ENCODE assay signal across 10 cellular contexts in the genomic region with DNA sequence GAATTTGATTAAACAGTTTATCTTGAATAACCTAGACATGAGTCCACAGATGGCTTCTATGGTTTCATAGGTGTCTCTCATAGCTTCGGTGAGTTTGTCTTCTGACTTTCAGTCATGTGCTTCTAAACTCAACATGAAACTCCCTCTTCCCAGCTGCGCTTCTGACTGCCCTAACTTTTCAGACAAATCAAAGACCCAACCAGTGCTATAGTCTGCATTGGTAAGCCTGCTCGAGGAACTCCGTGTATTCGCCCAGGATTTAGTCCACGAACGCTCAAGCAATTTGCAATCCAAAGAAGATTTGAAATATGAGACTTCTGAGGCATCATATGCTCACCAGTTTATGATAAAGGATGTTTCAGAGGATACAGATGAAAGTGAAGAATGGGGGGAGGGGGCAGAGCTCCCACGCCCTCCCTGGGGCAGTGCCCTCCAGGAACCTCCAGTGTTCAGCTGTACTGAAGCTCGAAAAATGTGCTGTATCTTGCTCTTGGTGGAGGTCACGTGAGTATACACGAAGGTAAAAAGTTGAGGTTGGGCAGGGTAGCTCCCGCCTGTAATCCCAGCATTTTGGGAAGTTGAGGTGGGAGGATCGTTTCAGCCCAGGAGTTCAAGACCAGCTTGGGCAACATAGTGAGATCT. TPM values are rescaled to one million over a fixed set of nuclear protein-coding genes. Genes with fewer than 3 reads are reported as not detected.
DNase-seq lines count a peak whose midpoint lies in the region; ATAC-seq, FAIRE-seq and TF ChIP-seq lines count a peak whose summit lies in the region.
"Had no signal": no experiment of that assay in that cellular context is flagged by ENCODE, and none has a peak within 500 bp of the region (broad histone marks: within the 10 kb centered on the region; RNA-seq: fewer than 3 reads in every experiment).

No MANE protein-coding gene starts in this region.

- BruUV-seq in K562 (replicated peaks; lab: Mats Ljungman, UMichigan) = no TSS peak

- H3K27ac ChIP-seq in K562 (ENCODE audit: extremely low read depth, low read depth, low read length) (no peak overlapping the region), GM23248 (no peak overlapping the region)
- H3K27ac ChIP-seq in CD4-positive, alpha-beta memory T cell (ENCODE audit: low read depth, low read length) = no peak overlapping the region

- DNase-seq in K562 (ENCODE audit: extremely low read depth in 1 of 4, low spot score in 3 of 4) = no peak
- no peak for DNase-seq in amygdala (lab: John Stamatoyannopoulos, UW)
- no peak for DNase-seq in CD4-positive, alpha-beta memory T cell
- DNase-seq in GM23248 = no peak
- DNase-seq: activated CD4-positive, alpha-beta T cell treated with anti-CD3 and anti-CD28 coated beads for 36 hours; OCI-M1 had no signal

- H4K20me1 ChIP-seq in K562 (replicated peaks; ENCODE audit: control insufficient read depth, insufficient read depth, low read length) (no peaks in the 10 kb centered on the region), GM23248 (ENCODE audit: insufficient read depth) (no peaks in the 10 kb centered on the region)

- H3K9ac ChIP-seq in K562 (ENCODE audit: insufficient read depth in 1 of 2, low read depth in 2 of 2, low read length in 2 of 2) = no peak overlapping the region
- H3K9ac ChIP-seq in GM23248 = no peak overlapping the region

- TF ChIP-seq EP300 in K562 (IDR thresholded peaks at IDR 0.05; ENCODE audit: low read length) = no peak

- ATAC-seq in GM18505 (IDR thresholded peaks at IDR 0.05; ENCODE audit: unreplicated experiment) = peak; percentile 54
- peak; percentile 50 for ATAC-seq in GM21515 (IDR thresholded peaks at IDR 0.05; ENCODE audit: unreplicated experiment)
- ATAC-seq in HG03064 (IDR thresholded peaks at IDR 0.05; ENCODE audit: low read depth, unreplicated experiment) = peak; percentile 58
- no peak for ATAC-seq in K562
- ATAC-seq in HG03159 (IDR thresholded peaks at IDR 0.05; ENCODE audit: unreplicated experiment) = no peak
- ATAC-seq: activated CD4-positive, alpha-beta T cell treated with anti-CD3 and anti-CD28 coated beads for 36 hours had no signal

- H3K36me3 ChIP-seq in K562 (ENCODE audit: control insufficient read depth, insufficient read depth, low read length) = no peaks in the 10 kb centered on the region
- H3K36me3 ChIP-seq in CD4-positive, alpha-beta memory T cell (ENCODE audit: insufficient read depth, low read length) = no peaks in the 10 kb centered on the region
- H3K36me3 ChIP-seq in GM23248 (ENCODE audit: low read depth) = no peaks in the 10 kb centered on the region

- no peak for FAIRE-seq in K562 (lab: Jason Lieb, UNC)

- peaks cover 20% of the 10 kb centered on the region; the same call in 1 of the 2 replicates for H3F3A ChIP-seq in GM23248 (ENCODE audit: insufficient read depth)

- peaks cover 0 to 4% of the 10 kb centered on the region in 2 donors for H3K36me3 Mint-ChIP-seq in CD4-positive, alpha-beta memory T cell

- no peaks in the 10 kb centered on the region for H3K27me3 Mint-ChIP-seq in CD4-positive, alpha-beta memory T cell
- H3K27me3 Mint-ChIP-seq: activated CD4-positive, alpha-beta T cell treated with anti-CD3 and anti-CD28 coated beads for 36 hours had no signal

- H3K4me3 ChIP-seq in K562 = no peak overlapping the region
- no peak overlapping the region for H3K4me3 ChIP-seq in CD4-positive, alpha-beta memory T cell (ENCODE audit: low read length in 2 of 2)
- no peak overlapping the region for H3K4me3 ChIP-seq in GM23248

- TF ChIP-seq POLR2A in GM18505 (IDR thresholded peaks at IDR 0.05; ENCODE audit: borderline replicate concordance, extremely low read depth, insufficient read depth, insufficient read length) = peak; percentile 27
- TF ChIP-seq POLR2A in K562 (conservative IDR thresholded peaks at IDR 0.05) = no peak

- in situ Hi-C loops in K562 (cut with MboI) (no loop called here), GM23248 (cut with MboI) (no loop called here)

- H3K4me1 ChIP-seq in K562 (replicated peaks in 1 of 2; ENCODE audit: control insufficient read depth in 2 of 2, insufficient read depth in 2 of 2, low read length in 2 of 2) (peaks cover 0 to 8% of the 10 kb centered on the region in 2 experiments; a peak in 2 of 5 replicates), GM23248 (ENCODE audit: insufficient read depth) (peaks cover 20% of the 10 kb centered on the region)
- peaks cover 27% of the 10 kb centered on the region for H3K4me1 ChIP-seq in CD4-positive, alpha-beta memory T cell (ENCODE audit: insufficient read depth, low read length)

- H3K27me3 ChIP-seq in K562 (ENCODE audit: control insufficient read depth in 2 of 2, insufficient read depth in 2 of 2, low read length in 2 of 2) (no peaks in the 10 kb centered on the region), GM23248 (replicated peaks; ENCODE audit: insufficient read depth) (no peaks in the 10 kb centered on the region)
- H3K27me3 ChIP-seq in CD4-positive, alpha-beta memory T cell (ENCODE audit: insufficient read depth, low read length) = no peaks in the 10 kb centered on the region

- H3K4me3 Mint-ChIP-seq in CD4-positive, alpha-beta memory T cell = no peak overlapping the region
- H3K4me3 Mint-ChIP-seq: activated CD4-positive, alpha-beta T cell treated with anti-CD3 and anti-CD28 coated beads for 36 hours had no signal

- peak overlapping the region in 3 of 7 donors; percentile 14 to 61 (median 30) for H3K27ac Mint-ChIP-seq in CD4-positive, alpha-beta memory T cell
- H3K27ac Mint-ChIP-seq: activated CD4-positive, alpha-beta T cell treated with anti-CD3 and anti-CD28 coated beads for 36 hours had no signal

- no peaks in the 10 kb centered on the region for H3K9me2 ChIP-seq in GM23248 (ENCODE audit: insufficient read depth)

- TF ChIP-seq CTCF in K562 (IDR thresholded peaks at IDR 0.05 in 2 of 3, conservative IDR thresholded peaks at IDR 0.05 in 1 of 3; ENCODE audit: insufficient read depth in 2 of 3, low read depth in 1 of 3, low read length in 3 of 3) = no peak

- peaks cover 12 to 38% (median 22%) of the 10 kb centered on the region in 4 donors for H3K4me1 Mint-ChIP-seq in CD4-positive, alpha-beta memory T cell

- intact Hi-C loops in K562 (cut with micrococcal nuclease) = no loop called here
- intact Hi-C loops in CD4-positive, alpha-beta memory T cell (cut with micrococcal nuclease) = no loop called here

- no peak overlapping the region for H2AFZ ChIP-seq in K562 (ENCODE audit: low read depth, low read length)
- H2AFZ ChIP-seq in GM23248 = no peak overlapping the region

- POLR2A ChIA-PET in K562 (lab: Yijun Ruan, JAX) = interaction anchor here (0.6 to 1.6 kb wide), 2 partner anchors 9 to 16 kb away, joined by 3 to 5 read pairs; a partner anchor contains a TSS
- POLR2A ChIA-PET in CD4-positive, alpha-beta memory T cell (lab: Charles Lee; ENCODE audit: partially characterized antibody) = interaction anchor here (8.5 kb wide), 1 partner anchor 17 kb away, joined by 132 read pairs; a partner anchor contains a TSS

- 54% methylated on average over 13 of the region's 13 CpGs for WGBS in K562 (ENCODE audit: insufficient coverage, low coverage, missing lambda C conversion rate)
- WGBS in GM23248 (ENCODE audit: low coverage in 1 of 2, low lambda C conversion rate in 2 of 2, missing lambda C conversion rate in 2 of 2), 2 experiments = 84 to 86% methylated on average over 13 of the region's 13 CpGs

- CTCF ChIA-PET in K562 (lab: Yijun Ruan, JAX; ENCODE audit: low intra/inter-chr PET ratio) = no interaction called here
- CTCF ChIA-PET in CD4-positive, alpha-beta memory T cell (lab: Charles Lee; ENCODE audit: partially characterized antibody) = interaction anchor here (1.0 to 1.8 kb wide), 3 partner anchors 15 to 96 kb away, joined by 3 to 4 read pairs (median 3); no protein-coding TSS in a partner anchor

- H3K4me2 ChIP-seq in K562 (ENCODE audit: insufficient read depth, low read length) (no peak overlapping the region), GM23248 (ENCODE audit: unreplicated experiment) (no peak overlapping the region)

- H3K9me1 ChIP-seq in K562 (ENCODE audit: control insufficient read depth, insufficient read depth, low read length) = no peaks in the 10 kb centered on the region

- no peak for TF ChIP-seq RAD21 in K562 (CRISPR knock-in tag; conservative IDR thresholded peaks at IDR 0.05 in 1 of 2, IDR thresholded peaks at IDR 0.05 in 1 of 2)

- no peaks in the 10 kb centered on the region for H3K79me2 ChIP-seq in K562 (ENCODE audit: control insufficient read depth, insufficient read depth, low read length)
- no peaks in the 10 kb centered on the region for H3K79me2 ChIP-seq in GM23248 (ENCODE audit: insufficient read depth)

- H3K9me3 Mint-ChIP-seq in CD4-positive, alpha-beta memory T cell = no peaks in the 10 kb centered on the region

- no peaks in the 10 kb centered on the region for H3K9me3 ChIP-seq in K562 (replicated peaks; ENCODE audit: control insufficient read depth, insufficient read depth, low read depth, low read length)
- no peaks in the 10 kb centered on the region for H3K9me3 ChIP-seq in CD4-positive, alpha-beta memory T cell (ENCODE audit: control insufficient read depth in 1 of 2, low read length in 2 of 2)
- no peaks in the 10 kb centered on the region for H3K9me3 ChIP-seq in GM23248 (ENCODE audit: low read depth)

RNA-seq across cellular contexts. Expression of a gene that starts 5.2 kb away (rescaled TPM):
- 1.4 and 2.2 TPM in 2 replicates for total RNA-seq in K562 (2011; cell fraction: chromatin; rRNA removed; ENCODE audit: low replicate concordance)
- total RNA-seq in K562 (2011; cell fraction: nucleolus; rRNA removed) = 1.4 and 1.5 TPM in 2 replicates
- 1.8 and 2.7 TPM in 2 replicates for total RNA-seq in K562 (2011; cell fraction: nucleoplasm; rRNA removed)
- total RNA-seq in K562 (2014; rRNA removed) (5.6 and 6.2 TPM in 2 replicates), K562 (2014; rRNA removed; fragmentation: Illumina TruSeq; extraction: Trizol) (2.9 and 3.5 TPM in 2 replicates), K562 (2015; rRNA removed; fragmentation: Illumina TruSeq; extraction: Trizol) (4.6 and 5.0 TPM in 2 replicates), K562 (2021) (3.8 and 4.8 TPM in 2 replicates)
- polyA plus RNA-seq in K562 (2011; rRNA removed) (3.8 and 4.6 TPM in 2 replicates), K562 (2014; fragmentation: Illumina TruSeq; extraction: Trizol) (4.3 and 5.5 TPM in 2 replicates), K562 (2014; fragmentation: Nextera tagmentation; extraction: Ambion mirVana) (under 1 TPM; 0.61 to 0.73 TPM), K562 (2014; rRNA removed) (5.8 and 5.9 TPM in 2 replicates), GM23248 (2016; fragmentation: Nextera tagmentation; extraction: Ambion mirVana) (4.1 and 4.4 TPM in 2 replicates)
- 2.4 and 2.6 TPM in 2 replicates for polyA plus RNA-seq in K562 (2011; cell fraction: cytosol; rRNA removed)
- polyA plus RNA-seq in K562 (2011; cell fraction: nucleus; rRNA removed) = 0.95 and 1.3 TPM in 2 replicates
- 4.9 and 8.8 TPM in 2 replicates for polyA plus RNA-seq in K562 (2012)
- 1.7 and 2.4 TPM in 2 replicates for polyA minus RNA-seq in K562 (2011; rRNA and poly(A)+ RNA removed)
- 1.5 and 1.8 TPM in 2 replicates for polyA minus RNA-seq in K562 (2011; cell fraction: cytosol; rRNA and poly(A)+ RNA removed)
- polyA minus RNA-seq in K562 (2011; cell fraction: nucleus; rRNA and poly(A)+ RNA removed) = 0.54 and 0.89 TPM in 2 replicates
- total RNA-seq in CD4-positive, alpha-beta memory T cell = 10 to 100 TPM; 11.6 to 11.9 TPM
- 10 to 100 TPM; 13.3 to 13.7 TPM for polyA plus RNA-seq in CD4-positive, alpha-beta memory T cell
- 2.5 and 2.8 TPM in 2 replicates for total RNA-seq in GM23248 (2014; rRNA removed; shearing (Covaris generic))

RNA-seq across cellular contexts. Expression of a gene that starts 16.3 kb away (rescaled TPM):
- total RNA-seq in K562 (2011; cell fraction: chromatin; rRNA removed; ENCODE audit: low replicate concordance) = 97.2 and 98.0 TPM in 2 replicates
- total RNA-seq in K562 (2011; cell fraction: nucleolus; rRNA removed) = 59.7 and 66.3 TPM in 2 replicates
- 90.6 and 134 TPM in 2 replicates for total RNA-seq in K562 (2011; cell fraction: nucleoplasm; rRNA removed)
- total RNA-seq in K562 (2014; rRNA removed) (24.5 and 26.0 TPM in 2 replicates), K562 (2014; rRNA removed; fragmentation: Illumina TruSeq; extraction: Trizol) (25.5 and 25.8 TPM in 2 replicates), K562 (2015; rRNA removed; fragmentation: Illumina TruSeq; extraction: Trizol) (28.1 and 31.9 TPM in 2 replicates), K562 (2021) (12.8 and 17.7 TPM in 2 replicates)
- polyA plus RNA-seq in K562 (2011; rRNA removed) (17.5 and 21.8 TPM in 2 replicates), K562 (2014; fragmentation: Illumina TruSeq; extraction: Trizol) (29.1 and 33.7 TPM in 2 replicates), K562 (2014; fragmentation: Nextera tagmentation; extraction: Ambion mirVana) (10 to 100 TPM; 19.5 to 41.0 TPM), K562 (2014; rRNA removed) (31.8 and 42.0 TPM in 2 replicates), GM23248 (2016; fragmentation: Nextera tagmentation; extraction: Ambion mirVana) (17.6 and 20.0 TPM in 2 replicates)
- polyA plus RNA-seq in K562 (2011; cell fraction: cytosol; rRNA removed) = 15.6 and 19.9 TPM in 2 replicates
- 25.4 and 37.5 TPM in 2 replicates for polyA plus RNA-seq in K562 (2011; cell fraction: nucleus; rRNA removed)
- 23.3 and 32.3 TPM in 2 replicates for polyA plus RNA-seq in K562 (2012)
- 16.6 and 17.8 TPM in 2 replicates for polyA minus RNA-seq in K562 (2011; rRNA and poly(A)+ RNA removed)
- 10.6 and 10.9 TPM in 2 replicates for polyA minus RNA-seq in K562 (2011; cell fraction: cytosol; rRNA and poly(A)+ RNA removed)
- 16.2 and 20.1 TPM in 2 replicates for polyA minus RNA-seq in K562 (2011; cell fraction: nucleus; rRNA and poly(A)+ RNA removed)
- total RNA-seq in CD4-positive, alpha-beta memory T cell = 10 to 100 TPM; 44.0 to 49.5 TPM
- 10 to 100 TPM; 39.0 to 40.4 TPM for polyA plus RNA-seq in CD4-positive, alpha-beta memory T cell
- total RNA-seq in GM23248 (2014; rRNA removed; shearing (Covaris generic)) = 9.8 and 19.0 TPM in 2 replicates

RNA-seq across cellular contexts. Expression of a gene that starts 57.7 kb away (rescaled TPM):
- 296 and 336 TPM in 2 replicates for total RNA-seq in K562 (2011; cell fraction: chromatin; rRNA removed; ENCODE audit: low replicate concordance)
- 169 and 201 TPM in 2 replicates for total RNA-seq in K562 (2011; cell fraction: nucleolus; rRNA removed)
- 216 and 245 TPM in 2 replicates for total RNA-seq in K562 (2011; cell fraction: nucleoplasm; rRNA removed)
- total RNA-seq in K562 (2014; rRNA removed) (153 and 165 TPM in 2 replicates), K562 (2014; rRNA removed; fragmentation: Illumina TruSeq; extraction: Trizol) (153 and 195 TPM in 2 replicates), K562 (2015; rRNA removed; fragmentation: Illumina TruSeq; extraction: Trizol) (133 and 136 TPM in 2 replicates), K562 (2021) (157 and 164 TPM in 2 replicates)
- polyA plus RNA-seq in K562 (2011; rRNA removed) (77.7 and 87.8 TPM in 2 replicates), K562 (2014; fragmentation: Illumina TruSeq; extraction: Trizol) (172 and 197 TPM in 2 replicates), K562 (2014; fragmentation: Nextera tagmentation; extraction: Ambion mirVana) (10 to 100 TPM; 20.7 to 30.1 TPM), K562 (2014; rRNA removed) (151 and 160 TPM in 2 replicates), GM23248 (2016; fragmentation: Nextera tagmentation; extraction: Ambion mirVana) (20.6 and 21.3 TPM in 2 replicates)
- polyA plus RNA-seq in K562 (2011; cell fraction: cytosol; rRNA removed) = 59.9 and 64.6 TPM in 2 replicates
- 179 and 218 TPM in 2 replicates for polyA plus RNA-seq in K562 (2011; cell fraction: nucleus; rRNA removed)
- 116 and 157 TPM in 2 replicates for polyA plus RNA-seq in K562 (2012)
- polyA minus RNA-seq in K562 (2011; rRNA and poly(A)+ RNA removed) = 69.2 and 78.0 TPM in 2 replicates
- polyA minus RNA-seq in K562 (2011; cell fraction: cytosol; rRNA and poly(A)+ RNA removed) = 49.2 and 53.7 TPM in 2 replicates
- 57.6 and 71.6 TPM in 2 replicates for polyA minus RNA-seq in K562 (2011; cell fraction: nucleus; rRNA and poly(A)+ RNA removed)
- 10 to 100 TPM; 31.5 to 35.9 TPM for total RNA-seq in CD4-positive, alpha-beta memory T cell
- 1 to 10 TPM; 1.0 to 4.3 TPM for polyA plus RNA-seq in CD4-positive, alpha-beta memory T cell
- 53.6 and 78.6 TPM in 2 replicates for total RNA-seq in GM23248 (2014; rRNA removed; shearing (Covaris generic))

Comparison
In these comparisons a context has a peak if more than half of its experiments do, and no peak if none do; other contexts are left out.
1. ATAC-seq: peak in GM18505 (single experiment), GM21515 (single experiment) and HG03064 (single experiment); none in K562 (single experiment) and HG03159 (single experiment).